Comparison of ENCODE assay signal across 21 cellular contexts in genomic region chr7:157087646-157088045, GRCh38. TPM values are rescaled to one million over a fixed set of nuclear protein-coding genes. Genes with fewer than 3 reads are reported as not detected.
DNase-seq lines count a peak whose midpoint lies in the region; ATAC-seq, FAIRE-seq and TF ChIP-seq lines count a peak whose summit lies in the region.
"Had no signal": no experiment of that assay in that cellular context is flagged by ENCODE, and none has a peak within 500 bp of the region (broad histone marks: within the 10 kb centered on the region; RNA-seq: fewer than 3 reads in every experiment).

No MANE protein-coding gene starts in this region.

- POLR2A ChIA-PET in K562 (lab: Yijun Ruan, JAX), result no interaction called here

- H3K9ac ChIP-seq in K562 (ENCODE audit: insufficient read depth in 1 of 2, low read depth in 2 of 2, low read length in 2 of 2), result 0 out of 4 replicates have a peak overlapping the region, but pooled peaks of 1 of the 2 experiments have one; percentile 5

- DNase-seq in NCI-H526 (lab: John Stamatoyannopoulos, UW) (peak; percentile 55 to 80), K562 (ENCODE audit: extremely low read depth in 1 of 4, low spot score in 3 of 4) (peak in 1 of 4 experiments; percentile 14), mesenteric fat pad (ENCODE audit: low spot score) (peak; percentile 43), spleen (peak; percentile 25), lower lobe of right lung (no peak), glutamatergic neuron (no peak)
- DNase-seq in stimulated activated naive CD8-positive, alpha-beta T cell treated with anti-CD3 and anti-CD28 coated beads, Interleukin-15, amount 100 ng/mL, for 72 hours, result no peak
- DNase-seq: C1 segment of cervical spinal cord; Caco-2; CD4-positive, alpha-beta memory T cell; DMS 273 treated with DMSO at 0.1 percent for 48 hours; DMS79; EL; GDM1; H9 had no signal

- H3K27ac ChIP-seq in K562 (ENCODE audit: extremely low read depth, low read depth, low read length) (no peak overlapping the region), spleen (no peak overlapping the region), lower lobe of right lung (no peak overlapping the region)

- H3K4me3 Mint-ChIP-seq in stimulated activated naive CD8-positive, alpha-beta T cell treated with anti-CD3 and anti-CD28 coated beads, Interleukin-15, amount 100 ng/mL, for 72 hours, result no peak overlapping the region
- H3K4me3 Mint-ChIP-seq in glutamatergic neuron (ENCODE audit: unreplicated experiment), result no peak overlapping the region
- H3K4me3 Mint-ChIP-seq: CD4-positive, alpha-beta memory T cell; H9 had no signal

- peak; percentile 62 for FAIRE-seq in K562 (lab: Jason Lieb, UNC)
- FAIRE-seq: D721Med, GM12878, GM19239, H1 had no signal

- H3K4me2 ChIP-seq in K562 (ENCODE audit: insufficient read depth, low read length), result peak overlapping the region; percentile 25

- H3K4me3 ChIP-seq in K562 (no peak overlapping the region), spleen (no peak overlapping the region), lower lobe of right lung (no peak overlapping the region)
- H3K4me3 ChIP-seq: GM12878 had no signal

- ATAC-seq in K562, result peak; percentile 39; the same call in 2 of the 3 replicates
- no peak for ATAC-seq in HG02938 (IDR thresholded peaks at IDR 0.05; ENCODE audit: unreplicated experiment)
- ATAC-seq in stimulated activated naive CD8-positive, alpha-beta T cell treated with anti-CD3 and anti-CD28 coated beads, Interleukin-15, amount 100 ng/mL, for 72 hours, result no peak
- no peak for ATAC-seq in lower lobe of right lung
- ATAC-seq: GM12878, HCT116 had no signal

- no peak for TF ChIP-seq EP300 in K562 (IDR thresholded peaks at IDR 0.05; ENCODE audit: low read length)

- no peaks in the 10 kb centered on the region for H3K4me1 Mint-ChIP-seq in stimulated activated naive CD8-positive, alpha-beta T cell treated with anti-CD3 and anti-CD28 coated beads, Interleukin-15, amount 100 ng/mL, for 72 hours
- H3K4me1 Mint-ChIP-seq in glutamatergic neuron (ENCODE audit: low read depth, unreplicated experiment), result no peaks in the 10 kb centered on the region
- H3K4me1 Mint-ChIP-seq: CD4-positive, alpha-beta memory T cell; H9 had no signal

- H3K9me3 Mint-ChIP-seq in stimulated activated naive CD8-positive, alpha-beta T cell treated with anti-CD3 and anti-CD28 coated beads, Interleukin-15, amount 100 ng/mL, for 72 hours, result peaks cover 12 to 21% of the 10 kb centered on the region in 2 donors
- H3K9me3 Mint-ChIP-seq in glutamatergic neuron (ENCODE audit: unreplicated experiment), result peaks cover 4% of the 10 kb centered on the region

- TF ChIP-seq POLR2A in K562 (conservative IDR thresholded peaks at IDR 0.05) (no peak), spleen (IDR thresholded peaks at IDR 0.05) (no peak)

- intact Hi-C loops in K562 (cut with micrococcal nuclease), result no loop called here
- intact Hi-C loops in spleen (cut with DNase I; ENCODE audit: low total_unique reads), result no loop called here
- intact Hi-C loops in lower lobe of right lung (cut with DNase I), result no loop called here

- peaks cover 16% of the 10 kb centered on the region for H3K36me3 Mint-ChIP-seq in glutamatergic neuron (ENCODE audit: unreplicated experiment)

- in situ Hi-C loops in K562 (cut with MboI), result no loop called here

- H3K9me3 ChIP-seq in K562 (replicated peaks; ENCODE audit: control insufficient read depth, insufficient read depth, low read depth, low read length) (no peaks in the 10 kb centered on the region), spleen (peaks cover 7 to 40% (median 28%) of the 10 kb centered on the region in 8 donors), lower lobe of right lung (peaks cover 22% of the 10 kb centered on the region)

- H2AFZ ChIP-seq in K562 (ENCODE audit: low read depth, low read length), result peak overlapping the region; percentile 41; the same call in 1 of the 2 replicates

- BruUV-seq in K562 (replicated peaks; lab: Mats Ljungman, UMichigan), result no TSS peak

- H3K27me3 Mint-ChIP-seq in stimulated activated naive CD8-positive, alpha-beta T cell treated with anti-CD3 and anti-CD28 coated beads, Interleukin-15, amount 100 ng/mL, for 72 hours, result peaks cover 30% of the 10 kb centered on the region
- peaks cover 1% of the 10 kb centered on the region for H3K27me3 Mint-ChIP-seq in glutamatergic neuron (ENCODE audit: unreplicated experiment)

- H3K36me3 ChIP-seq in K562 (ENCODE audit: control insufficient read depth, insufficient read depth, low read length) (no peaks in the 10 kb centered on the region), spleen (no peaks in the 10 kb centered on the region), lower lobe of right lung (no peaks in the 10 kb centered on the region)

- TF ChIP-seq RAD21 in K562 (CRISPR knock-in tag; conservative IDR thresholded peaks at IDR 0.05 in 1 of 2, IDR thresholded peaks at IDR 0.05 in 1 of 2), result no peak

- CTCF ChIA-PET in K562 (lab: Yijun Ruan, JAX; ENCODE audit: low intra/inter-chr PET ratio), result no interaction called here

- WGBS in K562 (ENCODE audit: insufficient coverage, low coverage, missing lambda C conversion rate), result 7% methylated on average over 24 of the region's 24 CpGs
- 90 to 93% (median 92%) methylated on average over 24 of the region's 24 CpGs for WGBS in spleen, 5 donors

- H3K27me3 ChIP-seq in K562 (ENCODE audit: control insufficient read depth in 2 of 2, insufficient read depth in 2 of 2, low read length in 2 of 2) (peaks cover 46 to 48% of the 10 kb centered on the region in 2 experiments), spleen (replicated peaks in 1 of 7) (peaks cover 0 to 38% (median 0%) of the 10 kb centered on the region in 7 donors), lower lobe of right lung (ENCODE audit: low read depth) (peaks cover 5% of the 10 kb centered on the region)

- H3K9me1 ChIP-seq in K562 (ENCODE audit: control insufficient read depth, insufficient read depth, low read length), result no peaks in the 10 kb centered on the region

- no peaks in the 10 kb centered on the region for H3K79me2 ChIP-seq in K562 (ENCODE audit: control insufficient read depth, insufficient read depth, low read length)

- TF ChIP-seq CTCF in K562 (IDR thresholded peaks at IDR 0.05 in 2 of 3, conservative IDR thresholded peaks at IDR 0.05 in 1 of 3; ENCODE audit: insufficient read depth in 2 of 3, low read depth in 1 of 3, low read length in 3 of 3), result no peak
- TF ChIP-seq CTCF in spleen (IDR thresholded peaks at IDR 0.05 in 8 of 11, conservative IDR thresholded peaks at IDR 0.05 in 3 of 11), result no peak
- no peak for TF ChIP-seq CTCF in lower lobe of right lung (IDR thresholded peaks at IDR 0.05)
- no peak for TF ChIP-seq CTCF in glutamatergic neuron (IDR thresholded peaks at IDR 0.05; ENCODE audit: partially characterized antibody, unreplicated experiment)

- H3K4me1 ChIP-seq in K562 (replicated peaks in 1 of 2; ENCODE audit: control insufficient read depth in 2 of 2, insufficient read depth in 2 of 2, low read length in 2 of 2) (peaks cover 3 to 10% of the 10 kb centered on the region in 2 experiments; a peak in 3 of 5 replicates), spleen (no peaks in the 10 kb centered on the region), lower lobe of right lung (no peaks in the 10 kb centered on the region)
- H3K4me1 ChIP-seq: Caco-2 had no signal

- H4K20me1 ChIP-seq in K562 (replicated peaks; ENCODE audit: control insufficient read depth, insufficient read depth, low read length), result no peaks in the 10 kb centered on the region; the same call in 1 of the 2 replicates

- no peak overlapping the region for H3K27ac Mint-ChIP-seq in stimulated activated naive CD8-positive, alpha-beta T cell treated with anti-CD3 and anti-CD28 coated beads, Interleukin-15, amount 100 ng/mL, for 72 hours
- H3K27ac Mint-ChIP-seq in glutamatergic neuron (ENCODE audit: unreplicated experiment), result no peak overlapping the region
- H3K27ac Mint-ChIP-seq: CD4-positive, alpha-beta memory T cell; H9 had no signal

TF ChIP-seq in K562, 482 proteins besides CTCF, POLR2A, EP300 and RAD21 (continues in another document):
- TF ChIP-seq ZBTB33 (CRISPR knock-in tag; IDR thresholded peaks at IDR 0.05), result no peak

RNA-seq across cellular contexts. Expression of gene UBE3C, which starts 51.1 kb away (rescaled TPM):
- total RNA-seq in K562 (2011; cell fraction: chromatin; rRNA removed; ENCODE audit: low replicate concordance), result 288 and 606 TPM in 2 replicates
- total RNA-seq in K562 (2011; cell fraction: nucleolus; rRNA removed), result 128 and 147 TPM in 2 replicates
- total RNA-seq in K562 (2011; cell fraction: nucleoplasm; rRNA removed), result 296 and 333 TPM in 2 replicates
- total RNA-seq in K562 (2014; rRNA removed), result 75.4 and 80.9 TPM in 2 replicates
- 91.7 and 99.0 TPM in 2 replicates for total RNA-seq in K562 (2014; rRNA removed; fragmentation: Illumina TruSeq; extraction: Trizol)
- 75.4 and 84.7 TPM in 2 replicates for total RNA-seq in K562 (2015; rRNA removed; fragmentation: Illumina TruSeq; extraction: Trizol)
- 76.0 and 76.4 TPM in 2 replicates for total RNA-seq in K562 (2021)
- polyA plus RNA-seq in K562 (2011; rRNA removed), result 45.4 and 81.4 TPM in 2 replicates
- 39.7 and 40.3 TPM in 2 replicates for polyA plus RNA-seq in K562 (2011; cell fraction: cytosol; rRNA removed)
- polyA plus RNA-seq in K562 (2011; cell fraction: nucleus; rRNA removed), result 38.6 and 55.2 TPM in 2 replicates
- polyA plus RNA-seq in K562 (2012), result 38.5 and 40.4 TPM in 2 replicates
- polyA plus RNA-seq in K562 (2014; fragmentation: Illumina TruSeq; extraction: Trizol), result 59.8 and 66.9 TPM in 2 replicates
- polyA plus RNA-seq in K562 (2014; fragmentation: Nextera tagmentation; extraction: Ambion mirVana), result 10 to 100 TPM in 1 of 2 experiments, 1 to 10 TPM in 1; 9.6 to 15.3 TPM
- 58.0 and 61.9 TPM in 2 replicates for polyA plus RNA-seq in K562 (2014; rRNA removed)
- 123 and 152 TPM in 2 replicates for polyA minus RNA-seq in K562 (2011; rRNA and poly(A)+ RNA removed)
- 44.5 and 80.8 TPM in 2 replicates for polyA minus RNA-seq in K562 (2011; cell fraction: cytosol; rRNA and poly(A)+ RNA removed)
- polyA minus RNA-seq in K562 (2011; cell fraction: nucleus; rRNA and poly(A)+ RNA removed), result 96.0 and 102 TPM in 2 replicates
- total RNA-seq in mesenteric fat pad, result 75.3 TPM
- total RNA-seq in spleen, result 10 to 100 TPM; 47.2 to 81.6 (median 69.1) TPM
- polyA plus RNA-seq in spleen, result 10 to 100 TPM in 2 of 3 donors, 1 to 10 TPM in 1; 9.7 to 17.5 (median 10.6) TPM
- 55.7 TPM for total RNA-seq in lower lobe of right lung
- total RNA-seq in glutamatergic neuron (ENCODE audit: unreplicated experiment), result 52.5 TPM

Comparison
In these comparisons a context has a peak if more than half of its experiments do, and no peak if none do; other contexts are left out.
1. DNase-seq: peak in NCI-H526 (2 of 2), mesenteric fat pad (single experiment) and spleen (single experiment); none in stimulated activated naive CD8-positive, alpha-beta T cell treated with anti-CD3 and anti-CD28 coated beads, Interleukin-15, amount 100 ng/mL, for 72 hours (0 of 2), lower lobe of right lung (single experiment) and glutamatergic neuron (single experiment).